In genomic region chr7:36152756-36153570, GRCh38 we compare ENCODE assay signal across 8 cellular contexts. TPM values are rescaled to one million over a fixed set of nuclear protein-coding genes. Genes with fewer than 3 reads are reported as not detected.
DNase-seq lines count a peak whose midpoint lies in the region; ATAC-seq lines count a peak whose summit lies in the region.

EEPD1 (plus strand) TSS chr7:36153254; CDS start chr7:36154325, 1,071 bp downstream.

- no peaks in the 10 kb centered on the region for H3K9me3 Mint-ChIP-seq in effector memory CD8-positive, alpha-beta T cell
- H3K9me3 Mint-ChIP-seq in memory B cell: no peaks in the 10 kb centered on the region

- H3K4me1 Mint-ChIP-seq in effector memory CD8-positive, alpha-beta T cell (ENCODE audit: low read depth in 2 of 2): peaks cover 14 to 20% of the 10 kb centered on the region in 2 donors
- peaks cover 11% of the 10 kb centered on the region for H3K4me1 Mint-ChIP-seq in memory B cell

- no peaks in the 10 kb centered on the region for H3K36me3 Mint-ChIP-seq in effector memory CD8-positive, alpha-beta T cell (ENCODE audit: insufficient read depth)
- no peaks in the 10 kb centered on the region for H3K36me3 Mint-ChIP-seq in memory B cell

- H3K4me3 Mint-ChIP-seq in effector memory CD8-positive, alpha-beta T cell: peak within 1 kb of the TSS; percentile 67 to 69
- H3K4me3 Mint-ChIP-seq in memory B cell: peak within 1 kb of the TSS; percentile 87

- peak; percentile 100 for DNase-seq in COLO668 (lab: John Stamatoyannopoulos, UW; ENCODE audit: unreplicated experiment)
- peak; percentile 98 for DNase-seq in HT1080 (ENCODE audit: low read depth)
- peak; percentile 98 for DNase-seq in NOMO-1 treated with dmso at 0.1 percent for 144 hours (lab: John Stamatoyannopoulos, UW; ENCODE audit: unreplicated experiment)
- DNase-seq in activated CD8-positive, alpha-beta memory T cell treated with anti-CD3 and anti-CD28 coated beads for 48 hours (ENCODE audit: low read depth in 2 of 3, low spot score in 2 of 3): peak; percentile 96 to 97 (median 97)
- peak; percentile 100 for DNase-seq in effector memory CD8-positive, alpha-beta T cell
- DNase-seq in memory B cell (ENCODE audit: low spot score in 2 of 2): peak; percentile 99 to 100
- peak; percentile 99 for DNase-seq in stimulated activated CD8-positive, alpha-beta memory T cell treated with anti-CD3 and anti-CD28 coated beads, Interleukin-12 subunit alpha, Interleukin-12 subunit beta, amount 100 ng/mL, for 1 hour (ENCODE audit: low read depth)

- ATAC-seq in GM21367 (IDR thresholded peaks at IDR 0.05; ENCODE audit: unreplicated experiment) (peak; percentile 96), memory B cell (ENCODE audit: low read depth) (peak; percentile 92)
- ATAC-seq in effector memory CD8-positive, alpha-beta T cell (replicated peaks): peak; percentile 92

- no peaks in the 10 kb centered on the region for H3K27me3 Mint-ChIP-seq in effector memory CD8-positive, alpha-beta T cell
- peaks cover 2% of the 10 kb centered on the region for H3K27me3 Mint-ChIP-seq in memory B cell

- peak within 1 kb of the TSS in 1 of 2 donors; percentile 13 for H3K27ac Mint-ChIP-seq in effector memory CD8-positive, alpha-beta T cell
- peak within 1 kb of the TSS; percentile 62 for H3K27ac Mint-ChIP-seq in memory B cell

RNA-seq across cellular contexts. Expression of gene EEPD1, which starts in this region (rescaled TPM):
- 6.2 and 9.4 TPM in 2 replicates for total RNA-seq in HT1080 (2014; rRNA removed; shearing (Covaris generic))
- polyA plus RNA-seq in HT1080 (2015; cell fraction: cytosol; rRNA removed): 3.4 and 8.4 TPM in 2 replicates
- polyA plus RNA-seq in HT1080 (2015; cell fraction: nucleus; rRNA removed): 1.9 and 7.1 TPM in 2 replicates

Comparison
In these comparisons a context has a peak if more than half of its experiments do, and no peak if none do; other contexts are left out.
1. Peak in every context shown above with its lines: DNase-seq and ATAC-seq.